8 cellular contexts compared by ENCODE assay signal in the genomic region with DNA sequence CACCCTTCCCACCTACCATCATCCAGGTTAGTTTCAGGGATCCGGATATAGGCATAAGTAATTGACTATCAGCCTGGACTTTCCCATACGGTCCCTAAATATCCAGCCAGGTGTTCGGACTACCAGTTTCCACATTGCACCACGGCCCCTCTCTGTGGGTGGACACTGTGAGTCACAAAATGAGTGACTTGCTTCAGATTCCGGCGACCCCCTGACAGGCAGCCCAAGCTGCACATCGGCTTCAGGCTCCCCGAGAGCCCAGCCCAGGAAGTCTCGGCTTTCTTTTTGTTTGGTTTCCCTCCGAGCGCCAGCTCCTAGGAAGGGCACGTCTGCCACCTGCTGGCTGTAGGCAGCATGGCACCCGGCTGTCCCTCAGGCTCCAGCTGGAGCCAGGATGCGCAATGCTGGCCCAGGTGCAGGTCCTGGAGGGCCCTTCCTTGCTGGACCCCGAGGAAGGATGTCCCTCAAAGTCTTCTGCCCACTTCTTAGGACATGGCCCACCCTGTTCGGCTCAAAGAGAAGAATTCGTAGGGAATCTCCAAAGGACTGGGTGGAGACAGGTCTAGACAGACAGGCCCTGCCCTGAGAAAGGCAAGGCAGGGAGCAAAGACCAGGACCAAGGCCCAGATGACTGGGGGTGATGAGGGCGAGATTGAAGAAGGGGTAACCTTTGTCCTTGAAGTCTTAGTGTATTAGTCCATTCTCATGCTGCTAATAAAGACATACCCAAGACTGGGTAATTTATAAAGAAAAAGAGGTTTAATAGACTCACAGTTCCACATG. TPM values are rescaled to one million over a fixed set of nuclear protein-coding genes. Genes with fewer than 3 reads are reported as not detected.
DNase-seq lines count a peak whose midpoint lies in the region; ATAC-seq and TF ChIP-seq lines count a peak whose summit lies in the region.

No MANE protein-coding gene starts in this region.

- H3K36me3 Mint-ChIP-seq in CD8-positive, alpha-beta memory T cell, result no peaks in the 10 kb centered on the region
- H3K36me3 Mint-ChIP-seq in activated T-cell treated with anti-CD3 and anti-CD28 coated beads, Interleukin-2, amount 50 U/mL, for 4 hours (ENCODE audit: insufficient read depth), result no peaks in the 10 kb centered on the region
- H3K36me3 Mint-ChIP-seq in naive thymus-derived CD8-positive, alpha-beta T cell, result no peaks in the 10 kb centered on the region
- no peaks in the 10 kb centered on the region for H3K36me3 Mint-ChIP-seq in stimulated activated effector memory CD8-positive, alpha-beta T cell treated with anti-CD3 and anti-CD28 coated beads, Interleukin-12 subunit alpha, Interleukin-12 subunit beta, amount 100 ng/mL, for 72 hours

- CTCF ChIA-PET in CD8-positive, alpha-beta memory T cell (lab: Charles Lee), result interaction anchor here (0.8 to 3.0 kb wide), 8 partner anchors 10 to 1091 kb away, joined by 3 to 16 read pairs (median 4); a partner anchor contains a TSS

- DNase-seq in CD8-positive, alpha-beta memory T cell, result peak; percentile 38 to 67 (median 44)
- DNase-seq in activated T-cell treated with anti-CD3 and anti-CD28 coated beads, Interleukin-2, amount 50 U/mL, for 4 hours, result peak; percentile 56
- DNase-seq in esophagus squamous epithelium (lab: John Stamatoyannopoulos, UW), result no peak
- peak; percentile 29 to 75 (median 60) for DNase-seq in naive thymus-derived CD8-positive, alpha-beta T cell
- peak; percentile 68 to 86 for DNase-seq in stimulated activated effector memory CD8-positive, alpha-beta T cell treated with anti-CD3 and anti-CD28 coated beads, Interleukin-12 subunit alpha, Interleukin-12 subunit beta, amount 100 ng/mL, for 72 hours (ENCODE audit: low spot score in 2 of 2)

- no peaks in the 10 kb centered on the region for H4K20me1 ChIP-seq in OCI-LY3 (ENCODE audit: insufficient read depth, low read length)

- TF ChIP-seq POLR2A in esophagus squamous epithelium (IDR thresholded peaks at IDR 0.05), result no peak

- H3K27me3 Mint-ChIP-seq in CD8-positive, alpha-beta memory T cell, result peaks cover 9 to 19% of the 10 kb centered on the region in 2 donors
- H3K27me3 Mint-ChIP-seq in activated T-cell treated with anti-CD3 and anti-CD28 coated beads, Interleukin-2, amount 50 U/mL, for 4 hours (ENCODE audit: low read depth), result peaks cover 3% of the 10 kb centered on the region
- peaks cover 0 to 17% (median 3%) of the 10 kb centered on the region in 5 donors for H3K27me3 Mint-ChIP-seq in naive thymus-derived CD8-positive, alpha-beta T cell

- peak overlapping the region; percentile 88 for H3K4me2 ChIP-seq in OCI-LY3 (ENCODE audit: low read length)

- TF ChIP-seq CTCF in OCI-LY3 (IDR thresholded peaks at IDR 0.05; ENCODE audit: low read depth, low read length) (peak; percentile 82), esophagus squamous epithelium (IDR thresholded peaks at IDR 0.05) (peak; percentile 85 to 99 (median 98))

- no peaks in the 10 kb centered on the region for H3K79me2 ChIP-seq in OCI-LY3 (ENCODE audit: low read length)

- ATAC-seq in GM19438 (IDR thresholded peaks at IDR 0.05; ENCODE audit: low read depth, unreplicated experiment), result peak; percentile 98
- peak; percentile 97 for ATAC-seq in HG03521 (IDR thresholded peaks at IDR 0.05; ENCODE audit: unreplicated experiment)
- ATAC-seq in activated T-cell treated with anti-CD3 and anti-CD28 coated beads, Interleukin-2, amount 50 U/mL, for 4 hours, result peak; percentile 78 to 86
- peak; percentile 82 to 84 for ATAC-seq in naive thymus-derived CD8-positive, alpha-beta T cell
- ATAC-seq in stimulated activated effector memory CD8-positive, alpha-beta T cell treated with anti-CD3 and anti-CD28 coated beads, Interleukin-12 subunit alpha, Interleukin-12 subunit beta, amount 100 ng/mL, for 72 hours, result peak; percentile 82

- peak overlapping the region in 6 of 7 donors; percentile 73 to 85 (median 81) for H3K4me3 Mint-ChIP-seq in CD8-positive, alpha-beta memory T cell
- H3K4me3 Mint-ChIP-seq in activated T-cell treated with anti-CD3 and anti-CD28 coated beads, Interleukin-2, amount 50 U/mL, for 4 hours, result peak overlapping the region; percentile 71
- H3K4me3 Mint-ChIP-seq in naive thymus-derived CD8-positive, alpha-beta T cell, result peak overlapping the region; percentile 61 to 90 (median 82)
- H3K4me3 Mint-ChIP-seq in stimulated activated effector memory CD8-positive, alpha-beta T cell treated with anti-CD3 and anti-CD28 coated beads, Interleukin-12 subunit alpha, Interleukin-12 subunit beta, amount 100 ng/mL, for 72 hours, result peak overlapping the region; percentile 60

- H3K4me3 ChIP-seq in CD8-positive, alpha-beta memory T cell (ENCODE audit: low read length), result peak overlapping the region; percentile 48
- peak overlapping the region; percentile 75 for H3K4me3 ChIP-seq in OCI-LY3 (ENCODE audit: low read length)
- peak overlapping the region; percentile 23 to 63 (median 40) for H3K4me3 ChIP-seq in esophagus squamous epithelium

- H2AFZ ChIP-seq in OCI-LY3 (ENCODE audit: low read depth, low read length), result peak overlapping the region; percentile 82

- no peaks in the 10 kb centered on the region for H3K9me3 ChIP-seq in CD8-positive, alpha-beta memory T cell (ENCODE audit: low read length)
- no peaks in the 10 kb centered on the region for H3K9me3 ChIP-seq in OCI-LY3 (ENCODE audit: insufficient read depth, low read length)
- no peaks in the 10 kb centered on the region for H3K9me3 ChIP-seq in esophagus squamous epithelium

- intact Hi-C loops in esophagus squamous epithelium (cut with DNase I), result no loop called here

- WGBS in esophagus squamous epithelium, 2 donors, result 5 to 12% methylated on average over 14 to 16 of the region's 18 CpGs

- POLR2A ChIA-PET in CD8-positive, alpha-beta memory T cell (lab: Charles Lee), result no interaction called here
- POLR2A ChIA-PET in naive thymus-derived CD8-positive, alpha-beta T cell (lab: Charles Lee), result no interaction called here

- no peak overlapping the region for H3K27ac ChIP-seq in CD8-positive, alpha-beta memory T cell (ENCODE audit: low read depth, low read length)
- H3K27ac ChIP-seq in OCI-LY3 (ENCODE audit: low read length), result no peak overlapping the region
- peak overlapping the region in 2 of 4 donors; percentile 17 to 65 for H3K27ac ChIP-seq in esophagus squamous epithelium

- peak overlapping the region in 2 of 8 donors; percentile 47 to 48 for H3K27ac Mint-ChIP-seq in CD8-positive, alpha-beta memory T cell
- H3K27ac Mint-ChIP-seq in naive thymus-derived CD8-positive, alpha-beta T cell, result peak overlapping the region in 5 of 10 donors; percentile 25 to 83 (median 63)
- peak overlapping the region; percentile 41 for H3K27ac Mint-ChIP-seq in stimulated activated effector memory CD8-positive, alpha-beta T cell treated with anti-CD3 and anti-CD28 coated beads, Interleukin-12 subunit alpha, Interleukin-12 subunit beta, amount 100 ng/mL, for 72 hours

- no peaks in the 10 kb centered on the region for H3K27me3 ChIP-seq in CD8-positive, alpha-beta memory T cell (ENCODE audit: insufficient read depth, low read length, poor library complexity, severe bottlenecking)
- H3K27me3 ChIP-seq in OCI-LY3 (ENCODE audit: low read depth, low read length) (0 out of 2 replicates have a peak, but pooled peaks cover 4% of the 10 kb centered on the region), esophagus squamous epithelium (no peaks in the 10 kb centered on the region)

- H3K4me1 ChIP-seq in CD8-positive, alpha-beta memory T cell (ENCODE audit: insufficient read depth, low read length), result no peaks in the 10 kb centered on the region
- H3K4me1 ChIP-seq in OCI-LY3 (ENCODE audit: low read length), result 0 out of 2 replicates have a peak, but pooled peaks cover 3% of the 10 kb centered on the region
- peaks cover 0 to 21% (median 8%) of the 10 kb centered on the region in 3 donors for H3K4me1 ChIP-seq in esophagus squamous epithelium

- no peaks in the 10 kb centered on the region for H3K9me3 Mint-ChIP-seq in CD8-positive, alpha-beta memory T cell
- no peaks in the 10 kb centered on the region for H3K9me3 Mint-ChIP-seq in activated T-cell treated with anti-CD3 and anti-CD28 coated beads, Interleukin-2, amount 50 U/mL, for 4 hours
- H3K9me3 Mint-ChIP-seq in naive thymus-derived CD8-positive, alpha-beta T cell, result no peaks in the 10 kb centered on the region
- H3K9me3 Mint-ChIP-seq in stimulated activated effector memory CD8-positive, alpha-beta T cell treated with anti-CD3 and anti-CD28 coated beads, Interleukin-12 subunit alpha, Interleukin-12 subunit beta, amount 100 ng/mL, for 72 hours, result no peaks in the 10 kb centered on the region

- H3K9ac ChIP-seq in OCI-LY3 (ENCODE audit: low read length), result peak overlapping the region; percentile 16; the same call in 1 of the 2 replicates

- H3K36me3 ChIP-seq in CD8-positive, alpha-beta memory T cell (ENCODE audit: insufficient read depth, low read length), result no peaks in the 10 kb centered on the region
- H3K36me3 ChIP-seq in OCI-LY3 (replicated peaks; ENCODE audit: low read depth, low read length) (no peaks in the 10 kb centered on the region), esophagus squamous epithelium (no peaks in the 10 kb centered on the region)

- H3K4me1 Mint-ChIP-seq in CD8-positive, alpha-beta memory T cell, result peaks cover 0 to 6% (median 5%) of the 10 kb centered on the region in 3 donors
- peaks cover 2% of the 10 kb centered on the region for H3K4me1 Mint-ChIP-seq in activated T-cell treated with anti-CD3 and anti-CD28 coated beads, Interleukin-2, amount 50 U/mL, for 4 hours (ENCODE audit: low read depth)
- peaks cover 4 to 10% (median 5%) of the 10 kb centered on the region in 4 donors for H3K4me1 Mint-ChIP-seq in naive thymus-derived CD8-positive, alpha-beta T cell
- peaks cover 7% of the 10 kb centered on the region for H3K4me1 Mint-ChIP-seq in stimulated activated effector memory CD8-positive, alpha-beta T cell treated with anti-CD3 and anti-CD28 coated beads, Interleukin-12 subunit alpha, Interleukin-12 subunit beta, amount 100 ng/mL, for 72 hours

RNA-seq across cellular contexts. Expression of a gene that starts 10.6 kb away (rescaled TPM):
- not detected for total RNA-seq in CD8-positive, alpha-beta memory T cell
- not detected for polyA plus RNA-seq in CD8-positive, alpha-beta memory T cell
- under 1 TPM in 1 of 3 donors, not detected in 2; 0.08 TPM for total RNA-seq in activated T-cell treated with anti-CD3 and anti-CD28 coated beads, Interleukin-2, amount 50 U/mL, for 4 hours
- total RNA-seq in esophagus squamous epithelium, result under 1 TPM in 2 of 4 donors, not detected in 2; under 0.01 to 0.09 TPM
- total RNA-seq in naive thymus-derived CD8-positive, alpha-beta T cell, result not detected
- polyA plus RNA-seq in naive thymus-derived CD8-positive, alpha-beta T cell, result not detected
